Comparison of ENCODE assay signal across 1 cellular context in genomic region chr18:35291166-35291565, GRCh38.
TF ChIP-seq lines count a peak whose summit lies in the region.

No MANE protein-coding gene starts in this region.

TF ChIP-seq in H1, 55 proteins besides CTCF, POLR2A, EP300 and RAD21:
- no peak for TF ChIP-seq ATF2 (IDR thresholded peaks at IDR 0.05; ENCODE audit: low read length)
- no peak for TF ChIP-seq POLR2AphosphoS5 (IDR thresholded peaks at IDR 0.05; ENCODE audit: low read depth, low read length)
- no peak for TF ChIP-seq SP4 (IDR thresholded peaks at IDR 0.05; ENCODE audit: low read length)
- TF ChIP-seq POU5F1 (IDR thresholded peaks at IDR 0.05; ENCODE audit: low read depth, low read length) = no peak
- no peak for TF ChIP-seq ATF3 (IDR thresholded peaks at IDR 0.05; ENCODE audit: insufficient read depth, low read depth, low read length)
- no peak for TF ChIP-seq RXRA (IDR thresholded peaks at IDR 0.05; ENCODE audit: insufficient read depth, low read depth, low read length)
- TF ChIP-seq TCF12 (IDR thresholded peaks at IDR 0.05; ENCODE audit: low read depth, low read length) = no peak
- no peak for TF ChIP-seq CHD7 (IDR thresholded peaks at IDR 0.05; ENCODE audit: insufficient replicate concordance, low read length)
- no peak for TF ChIP-seq TAF7 (optimal IDR thresholded peaks at IDR 0.05; ENCODE audit: borderline replicate concordance, low read depth, low read length)
- no peak for TF ChIP-seq CEBPB (IDR thresholded peaks at IDR 0.05; ENCODE audit: low read depth, low read length)
- TF ChIP-seq SIN3A (conservative IDR thresholded peaks at IDR 0.05 in 1 of 2, IDR thresholded peaks at IDR 0.05 in 1 of 2; ENCODE audit: low read depth in 1 of 2, low read length in 2 of 2) = no peak
